In the genomic region with DNA sequence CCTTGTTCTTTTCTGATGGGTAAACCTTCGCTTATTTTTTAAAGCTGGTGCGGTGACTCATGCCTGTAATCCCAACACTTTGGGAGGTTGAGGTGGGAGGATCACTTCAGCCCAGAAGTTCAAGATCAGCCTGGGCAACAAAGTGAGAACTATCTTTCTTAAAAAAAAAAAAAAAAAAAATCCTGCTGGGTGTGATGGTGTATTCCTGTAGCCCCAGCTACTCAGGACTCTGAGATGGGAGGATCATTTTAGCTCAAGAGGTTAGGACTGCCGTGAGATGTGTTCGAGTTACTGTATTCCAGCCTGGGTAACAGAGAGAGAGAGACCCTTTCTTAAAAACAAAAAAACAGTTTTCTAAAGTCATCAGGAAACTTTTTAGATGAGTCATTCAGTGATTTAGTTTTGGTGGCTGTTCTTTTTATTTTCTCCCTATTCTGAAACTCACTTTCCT, we compare ENCODE assay signal across 1 cellular context.
TF ChIP-seq lines count a peak whose summit lies in the region.

No MANE protein-coding gene starts in this region.

TF ChIP-seq in GM23338, 12 proteins besides CTCF, POLR2A, EP300 and RAD21 (continued from another document):
- TF ChIP-seq, protein P1, sequence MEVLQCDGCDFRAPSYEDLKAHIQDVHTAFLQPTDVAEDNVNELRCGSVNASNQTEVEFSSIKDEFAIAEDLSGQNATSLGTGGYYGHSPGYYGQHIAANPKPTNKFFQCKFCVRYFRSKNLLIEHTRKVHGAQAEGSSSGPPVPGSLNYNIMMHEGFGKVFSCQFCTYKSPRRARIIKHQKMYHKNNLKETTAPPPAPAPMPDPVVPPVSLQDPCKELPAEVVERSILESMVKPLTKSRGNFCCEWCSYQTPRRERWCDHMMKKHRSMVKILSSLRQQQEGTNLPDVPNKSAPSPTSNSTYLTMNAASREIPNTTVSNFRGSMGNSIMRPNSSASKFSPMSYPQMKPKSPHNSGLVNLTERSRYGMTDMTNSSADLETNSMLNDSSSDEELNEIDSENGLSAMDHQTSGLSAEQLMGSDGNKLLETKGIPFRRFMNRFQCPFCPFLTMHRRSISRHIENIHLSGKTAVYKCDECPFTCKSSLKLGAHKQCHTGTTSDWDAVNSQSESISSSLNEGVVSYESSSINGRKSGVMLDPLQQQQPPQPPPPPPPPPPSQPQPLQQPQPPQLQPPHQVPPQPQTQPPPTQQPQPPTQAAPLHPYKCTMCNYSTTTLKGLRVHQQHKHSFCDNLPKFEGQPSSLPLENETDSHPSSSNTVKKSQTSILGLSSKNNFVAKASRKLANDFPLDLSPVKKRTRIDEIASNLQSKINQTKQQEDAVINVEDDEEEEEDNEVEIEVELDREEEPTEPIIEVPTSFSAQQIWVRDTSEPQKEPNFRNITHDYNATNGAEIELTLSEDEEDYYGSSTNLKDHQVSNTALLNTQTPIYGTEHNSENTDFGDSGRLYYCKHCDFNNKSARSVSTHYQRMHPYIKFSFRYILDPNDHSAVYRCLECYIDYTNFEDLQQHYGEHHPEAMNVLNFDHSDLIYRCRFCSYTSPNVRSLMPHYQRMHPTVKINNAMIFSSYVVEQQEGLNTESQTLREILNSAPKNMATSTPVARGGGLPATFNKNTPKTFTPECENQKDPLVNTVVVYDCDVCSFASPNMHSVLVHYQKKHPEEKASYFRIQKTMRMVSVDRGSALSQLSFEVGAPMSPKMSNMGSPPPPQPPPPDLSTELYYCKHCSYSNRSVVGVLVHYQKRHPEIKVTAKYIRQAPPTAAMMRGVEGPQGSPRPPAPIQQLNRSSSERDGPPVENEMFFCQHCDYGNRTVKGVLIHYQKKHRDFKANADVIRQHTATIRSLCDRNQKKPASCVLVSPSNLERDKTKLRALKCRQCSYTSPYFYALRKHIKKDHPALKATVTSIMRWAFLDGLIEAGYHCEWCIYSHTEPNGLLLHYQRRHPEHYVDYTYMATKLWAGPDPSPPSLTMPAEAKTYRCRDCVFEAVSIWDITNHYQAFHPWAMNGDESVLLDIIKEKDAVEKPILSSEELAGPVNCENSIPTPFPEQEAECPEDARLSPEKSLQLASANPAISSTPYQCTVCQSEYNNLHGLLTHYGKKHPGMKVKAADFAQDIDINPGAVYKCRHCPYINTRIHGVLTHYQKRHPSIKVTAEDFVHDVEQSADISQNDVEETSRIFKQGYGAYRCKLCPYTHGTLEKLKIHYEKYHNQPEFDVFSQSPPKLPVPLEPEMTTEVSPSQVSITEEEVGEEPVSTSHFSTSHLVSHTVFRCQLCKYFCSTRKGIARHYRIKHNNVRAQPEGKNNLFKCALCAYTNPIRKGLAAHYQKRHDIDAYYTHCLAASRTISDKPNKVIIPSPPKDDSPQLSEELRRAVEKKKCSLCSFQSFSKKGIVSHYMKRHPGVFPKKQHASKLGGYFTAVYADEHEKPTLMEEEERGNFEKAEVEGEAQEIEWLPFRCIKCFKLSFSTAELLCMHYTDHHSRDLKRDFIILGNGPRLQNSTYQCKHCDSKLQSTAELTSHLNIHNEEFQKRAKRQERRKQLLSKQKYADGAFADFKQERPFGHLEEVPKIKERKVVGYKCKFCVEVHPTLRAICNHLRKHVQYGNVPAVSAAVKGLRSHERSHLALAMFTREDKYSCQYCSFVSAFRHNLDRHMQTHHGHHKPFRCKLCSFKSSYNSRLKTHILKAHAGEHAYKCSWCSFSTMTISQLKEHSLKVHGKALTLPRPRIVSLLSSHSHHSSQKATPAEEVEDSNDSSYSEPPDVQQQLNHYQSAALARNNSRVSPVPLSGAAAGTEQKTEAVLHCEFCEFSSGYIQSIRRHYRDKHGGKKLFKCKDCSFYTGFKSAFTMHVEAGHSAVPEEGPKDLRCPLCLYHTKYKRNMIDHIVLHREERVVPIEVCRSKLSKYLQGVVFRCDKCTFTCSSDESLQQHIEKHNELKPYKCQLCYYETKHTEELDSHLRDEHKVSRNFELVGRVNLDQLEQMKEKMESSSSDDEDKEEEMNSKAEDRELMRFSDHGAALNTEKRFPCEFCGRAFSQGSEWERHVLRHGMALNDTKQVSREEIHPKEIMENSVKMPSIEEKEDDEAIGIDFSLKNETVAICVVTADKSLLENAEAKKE (CRISPR knock-in tag; IDR thresholded peaks at IDR 0.05) = no peak
- TF ChIP-seq, protein P2, sequence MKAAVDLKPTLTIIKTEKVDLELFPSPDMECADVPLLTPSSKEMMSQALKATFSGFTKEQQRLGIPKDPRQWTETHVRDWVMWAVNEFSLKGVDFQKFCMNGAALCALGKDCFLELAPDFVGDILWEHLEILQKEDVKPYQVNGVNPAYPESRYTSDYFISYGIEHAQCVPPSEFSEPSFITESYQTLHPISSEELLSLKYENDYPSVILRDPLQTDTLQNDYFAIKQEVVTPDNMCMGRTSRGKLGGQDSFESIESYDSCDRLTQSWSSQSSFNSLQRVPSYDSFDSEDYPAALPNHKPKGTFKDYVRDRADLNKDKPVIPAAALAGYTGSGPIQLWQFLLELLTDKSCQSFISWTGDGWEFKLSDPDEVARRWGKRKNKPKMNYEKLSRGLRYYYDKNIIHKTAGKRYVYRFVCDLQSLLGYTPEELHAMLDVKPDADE (IDR thresholded peaks at IDR 0.05) = no peak
- TF ChIP-seq CREB1 (CRISPR knock-in tag; IDR thresholded peaks at IDR 0.05; ENCODE audit: low read depth) = no peak
- TF ChIP-seq, protein P3, sequence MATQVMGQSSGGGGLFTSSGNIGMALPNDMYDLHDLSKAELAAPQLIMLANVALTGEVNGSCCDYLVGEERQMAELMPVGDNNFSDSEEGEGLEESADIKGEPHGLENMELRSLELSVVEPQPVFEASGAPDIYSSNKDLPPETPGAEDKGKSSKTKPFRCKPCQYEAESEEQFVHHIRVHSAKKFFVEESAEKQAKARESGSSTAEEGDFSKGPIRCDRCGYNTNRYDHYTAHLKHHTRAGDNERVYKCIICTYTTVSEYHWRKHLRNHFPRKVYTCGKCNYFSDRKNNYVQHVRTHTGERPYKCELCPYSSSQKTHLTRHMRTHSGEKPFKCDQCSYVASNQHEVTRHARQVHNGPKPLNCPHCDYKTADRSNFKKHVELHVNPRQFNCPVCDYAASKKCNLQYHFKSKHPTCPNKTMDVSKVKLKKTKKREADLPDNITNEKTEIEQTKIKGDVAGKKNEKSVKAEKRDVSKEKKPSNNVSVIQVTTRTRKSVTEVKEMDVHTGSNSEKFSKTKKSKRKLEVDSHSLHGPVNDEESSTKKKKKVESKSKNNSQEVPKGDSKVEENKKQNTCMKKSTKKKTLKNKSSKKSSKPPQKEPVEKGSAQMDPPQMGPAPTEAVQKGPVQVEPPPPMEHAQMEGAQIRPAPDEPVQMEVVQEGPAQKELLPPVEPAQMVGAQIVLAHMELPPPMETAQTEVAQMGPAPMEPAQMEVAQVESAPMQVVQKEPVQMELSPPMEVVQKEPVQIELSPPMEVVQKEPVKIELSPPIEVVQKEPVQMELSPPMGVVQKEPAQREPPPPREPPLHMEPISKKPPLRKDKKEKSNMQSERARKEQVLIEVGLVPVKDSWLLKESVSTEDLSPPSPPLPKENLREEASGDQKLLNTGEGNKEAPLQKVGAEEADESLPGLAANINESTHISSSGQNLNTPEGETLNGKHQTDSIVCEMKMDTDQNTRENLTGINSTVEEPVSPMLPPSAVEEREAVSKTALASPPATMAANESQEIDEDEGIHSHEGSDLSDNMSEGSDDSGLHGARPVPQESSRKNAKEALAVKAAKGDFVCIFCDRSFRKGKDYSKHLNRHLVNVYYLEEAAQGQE (IDR thresholded peaks at IDR 0.05; ENCODE audit: unreplicated experiment) = no peak
- TF ChIP-seq JUNB (IDR thresholded peaks at IDR 0.05; ENCODE audit: unreplicated experiment) = no peak
